ENCODE assay signal across 2 cellular contexts in the genomic region with DNA sequence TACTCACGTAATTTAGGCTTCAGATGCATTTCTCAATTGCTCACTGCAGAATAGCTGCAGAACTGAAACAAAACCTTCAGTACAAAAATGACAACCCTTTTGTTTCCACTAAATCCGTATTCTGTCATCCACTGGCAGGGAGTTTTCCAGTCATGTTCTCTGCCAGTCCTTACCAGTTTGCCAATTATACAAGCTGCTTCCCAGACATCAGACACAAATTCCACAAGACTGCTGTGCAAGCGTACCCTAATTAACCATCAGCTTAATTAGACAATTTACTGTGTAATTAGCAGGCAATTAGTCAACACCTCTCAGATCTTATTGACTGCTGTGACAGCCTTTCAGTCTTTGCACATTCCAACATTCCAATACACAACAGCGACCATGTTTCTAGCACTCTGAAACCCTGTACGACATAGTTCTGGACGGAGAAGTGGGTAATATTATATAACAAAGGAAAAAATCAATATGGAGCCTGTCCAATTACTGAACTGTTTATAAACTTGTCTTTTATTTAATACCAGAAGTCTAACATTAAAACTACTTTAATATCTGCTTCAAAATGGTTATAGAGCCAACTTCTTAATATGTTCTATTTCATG.
TF ChIP-seq lines count a peak whose summit lies in the region.

No MANE protein-coding gene starts in this region.

TF ChIP-seq in HepG2, 621 proteins besides CTCF, POLR2A, EP300 and RAD21 (continued from another document):
- TF ChIP-seq, protein P1, sequence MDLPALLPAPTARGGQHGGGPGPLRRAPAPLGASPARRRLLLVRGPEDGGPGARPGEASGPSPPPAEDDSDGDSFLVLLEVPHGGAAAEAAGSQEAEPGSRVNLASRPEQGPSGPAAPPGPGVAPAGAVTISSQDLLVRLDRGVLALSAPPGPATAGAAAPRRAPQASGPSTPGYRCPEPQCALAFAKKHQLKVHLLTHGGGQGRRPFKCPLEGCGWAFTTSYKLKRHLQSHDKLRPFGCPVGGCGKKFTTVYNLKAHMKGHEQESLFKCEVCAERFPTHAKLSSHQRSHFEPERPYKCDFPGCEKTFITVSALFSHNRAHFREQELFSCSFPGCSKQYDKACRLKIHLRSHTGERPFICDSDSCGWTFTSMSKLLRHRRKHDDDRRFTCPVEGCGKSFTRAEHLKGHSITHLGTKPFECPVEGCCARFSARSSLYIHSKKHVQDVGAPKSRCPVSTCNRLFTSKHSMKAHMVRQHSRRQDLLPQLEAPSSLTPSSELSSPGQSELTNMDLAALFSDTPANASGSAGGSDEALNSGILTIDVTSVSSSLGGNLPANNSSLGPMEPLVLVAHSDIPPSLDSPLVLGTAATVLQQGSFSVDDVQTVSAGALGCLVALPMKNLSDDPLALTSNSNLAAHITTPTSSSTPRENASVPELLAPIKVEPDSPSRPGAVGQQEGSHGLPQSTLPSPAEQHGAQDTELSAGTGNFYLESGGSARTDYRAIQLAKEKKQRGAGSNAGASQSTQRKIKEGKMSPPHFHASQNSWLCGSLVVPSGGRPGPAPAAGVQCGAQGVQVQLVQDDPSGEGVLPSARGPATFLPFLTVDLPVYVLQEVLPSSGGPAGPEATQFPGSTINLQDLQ (CRISPR knock-in tag; IDR thresholded peaks at IDR 0.05), result no peak
- TF ChIP-seq ZNF282 (IDR thresholded peaks at IDR 0.05; ENCODE audit: partially characterized antibody) (no peak), ASH2L (IDR thresholded peaks at IDR 0.05; ENCODE audit: insufficient read length, low read depth, low read length) (no peak), ZKSCAN5 (CRISPR knock-in tag; IDR thresholded peaks at IDR 0.05) (no peak)
- TF ChIP-seq, protein P2, sequence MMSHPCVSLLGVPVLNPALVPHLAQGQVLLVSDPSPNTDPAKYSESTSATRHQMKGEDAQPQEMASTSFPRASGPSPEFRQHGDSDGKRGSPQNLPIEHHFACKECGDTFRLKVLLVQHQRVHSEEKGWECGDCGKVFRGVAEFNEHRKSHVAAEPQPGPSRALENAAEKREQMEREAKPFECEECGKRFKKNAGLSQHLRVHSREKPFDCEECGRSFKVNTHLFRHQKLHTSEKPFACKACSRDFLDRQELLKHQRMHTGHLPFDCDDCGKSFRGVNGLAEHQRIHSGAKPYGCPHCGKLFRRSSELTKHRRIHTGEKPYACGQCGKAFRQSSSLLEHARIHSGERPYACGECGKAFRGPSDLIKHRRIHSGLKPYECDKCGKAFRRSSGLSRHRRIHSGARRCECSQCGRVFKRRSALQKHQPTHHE (CRISPR knock-in tag; IDR thresholded peaks at IDR 0.05; ENCODE audit: borderline replicate concordance), result no peak
- TF ChIP-seq, protein P3, sequence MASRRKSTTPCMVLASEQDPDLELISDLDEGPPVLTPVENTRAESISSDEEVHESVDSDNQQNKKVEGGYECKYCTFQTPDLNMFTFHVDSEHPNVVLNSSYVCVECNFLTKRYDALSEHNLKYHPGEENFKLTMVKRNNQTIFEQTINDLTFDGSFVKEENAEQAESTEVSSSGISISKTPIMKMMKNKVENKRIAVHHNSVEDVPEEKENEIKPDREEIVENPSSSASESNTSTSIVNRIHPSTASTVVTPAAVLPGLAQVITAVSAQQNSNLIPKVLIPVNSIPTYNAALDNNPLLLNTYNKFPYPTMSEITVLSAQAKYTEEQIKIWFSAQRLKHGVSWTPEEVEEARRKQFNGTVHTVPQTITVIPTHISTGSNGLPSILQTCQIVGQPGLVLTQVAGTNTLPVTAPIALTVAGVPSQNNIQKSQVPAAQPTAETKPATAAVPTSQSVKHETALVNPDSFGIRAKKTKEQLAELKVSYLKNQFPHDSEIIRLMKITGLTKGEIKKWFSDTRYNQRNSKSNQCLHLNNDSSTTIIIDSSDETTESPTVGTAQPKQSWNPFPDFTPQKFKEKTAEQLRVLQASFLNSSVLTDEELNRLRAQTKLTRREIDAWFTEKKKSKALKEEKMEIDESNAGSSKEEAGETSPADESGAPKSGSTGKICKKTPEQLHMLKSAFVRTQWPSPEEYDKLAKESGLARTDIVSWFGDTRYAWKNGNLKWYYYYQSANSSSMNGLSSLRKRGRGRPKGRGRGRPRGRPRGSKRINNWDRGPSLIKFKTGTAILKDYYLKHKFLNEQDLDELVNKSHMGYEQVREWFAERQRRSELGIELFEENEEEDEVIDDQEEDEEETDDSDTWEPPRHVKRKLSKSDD (CRISPR knock-in tag; IDR thresholded peaks at IDR 0.05; ENCODE audit: low read depth), result no peak
- TF ChIP-seq, protein P4, sequence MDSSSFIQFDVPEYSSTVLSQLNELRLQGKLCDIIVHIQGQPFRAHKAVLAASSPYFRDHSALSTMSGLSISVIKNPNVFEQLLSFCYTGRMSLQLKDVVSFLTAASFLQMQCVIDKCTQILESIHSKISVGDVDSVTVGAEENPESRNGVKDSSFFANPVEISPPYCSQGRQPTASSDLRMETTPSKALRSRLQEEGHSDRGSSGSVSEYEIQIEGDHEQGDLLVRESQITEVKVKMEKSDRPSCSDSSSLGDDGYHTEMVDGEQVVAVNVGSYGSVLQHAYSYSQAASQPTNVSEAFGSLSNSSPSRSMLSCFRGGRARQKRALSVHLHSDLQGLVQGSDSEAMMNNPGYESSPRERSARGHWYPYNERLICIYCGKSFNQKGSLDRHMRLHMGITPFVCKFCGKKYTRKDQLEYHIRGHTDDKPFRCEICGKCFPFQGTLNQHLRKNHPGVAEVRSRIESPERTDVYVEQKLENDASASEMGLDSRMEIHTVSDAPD (CRISPR knock-in tag; IDR thresholded peaks at IDR 0.05), result no peak

TF ChIP-seq in neural cell, 6 proteins besides CTCF, POLR2A, EP300 and RAD21 (continued from another document):
- TF ChIP-seq, protein P5, sequence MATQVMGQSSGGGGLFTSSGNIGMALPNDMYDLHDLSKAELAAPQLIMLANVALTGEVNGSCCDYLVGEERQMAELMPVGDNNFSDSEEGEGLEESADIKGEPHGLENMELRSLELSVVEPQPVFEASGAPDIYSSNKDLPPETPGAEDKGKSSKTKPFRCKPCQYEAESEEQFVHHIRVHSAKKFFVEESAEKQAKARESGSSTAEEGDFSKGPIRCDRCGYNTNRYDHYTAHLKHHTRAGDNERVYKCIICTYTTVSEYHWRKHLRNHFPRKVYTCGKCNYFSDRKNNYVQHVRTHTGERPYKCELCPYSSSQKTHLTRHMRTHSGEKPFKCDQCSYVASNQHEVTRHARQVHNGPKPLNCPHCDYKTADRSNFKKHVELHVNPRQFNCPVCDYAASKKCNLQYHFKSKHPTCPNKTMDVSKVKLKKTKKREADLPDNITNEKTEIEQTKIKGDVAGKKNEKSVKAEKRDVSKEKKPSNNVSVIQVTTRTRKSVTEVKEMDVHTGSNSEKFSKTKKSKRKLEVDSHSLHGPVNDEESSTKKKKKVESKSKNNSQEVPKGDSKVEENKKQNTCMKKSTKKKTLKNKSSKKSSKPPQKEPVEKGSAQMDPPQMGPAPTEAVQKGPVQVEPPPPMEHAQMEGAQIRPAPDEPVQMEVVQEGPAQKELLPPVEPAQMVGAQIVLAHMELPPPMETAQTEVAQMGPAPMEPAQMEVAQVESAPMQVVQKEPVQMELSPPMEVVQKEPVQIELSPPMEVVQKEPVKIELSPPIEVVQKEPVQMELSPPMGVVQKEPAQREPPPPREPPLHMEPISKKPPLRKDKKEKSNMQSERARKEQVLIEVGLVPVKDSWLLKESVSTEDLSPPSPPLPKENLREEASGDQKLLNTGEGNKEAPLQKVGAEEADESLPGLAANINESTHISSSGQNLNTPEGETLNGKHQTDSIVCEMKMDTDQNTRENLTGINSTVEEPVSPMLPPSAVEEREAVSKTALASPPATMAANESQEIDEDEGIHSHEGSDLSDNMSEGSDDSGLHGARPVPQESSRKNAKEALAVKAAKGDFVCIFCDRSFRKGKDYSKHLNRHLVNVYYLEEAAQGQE (IDR thresholded peaks at IDR 0.05; ENCODE audit: borderline replicate concordance), result no peak
